ENCODE assay signal across 16 cellular contexts in the genomic region with DNA sequence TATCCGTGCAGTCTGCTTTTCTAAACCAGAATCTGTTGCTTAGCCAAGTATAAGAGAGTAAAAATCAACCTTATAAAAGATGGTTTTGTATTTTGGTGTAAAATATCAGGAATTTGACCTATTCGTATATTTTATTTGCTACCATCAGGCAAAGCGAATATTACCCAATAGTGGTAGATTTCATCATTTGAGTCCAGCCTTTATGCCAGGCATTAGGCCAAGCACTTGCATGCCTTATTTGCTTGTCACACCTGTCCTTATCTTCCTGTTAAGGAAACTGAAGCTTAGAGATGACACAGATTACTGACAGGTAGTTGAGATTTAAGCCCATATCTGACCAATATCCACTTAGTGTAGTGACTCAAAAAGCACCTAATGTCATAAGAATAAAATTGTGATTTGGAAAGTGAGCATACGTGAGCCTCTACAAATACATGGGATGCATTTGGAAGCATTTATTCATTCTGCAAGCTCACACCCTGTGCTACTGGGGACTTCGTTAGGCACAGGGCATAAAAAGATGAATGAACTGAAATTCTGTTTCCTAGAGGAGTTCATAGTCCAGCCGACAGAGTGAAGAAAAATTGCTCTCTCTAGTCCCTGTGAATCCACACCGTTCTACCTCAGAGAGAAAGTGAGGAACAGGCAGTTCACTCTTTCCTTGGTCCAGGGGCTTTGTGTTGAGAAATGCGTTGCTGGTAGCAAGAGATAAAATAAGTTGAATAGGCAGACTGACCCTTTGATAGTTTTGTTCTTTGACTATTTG. TPM values are rescaled to one million over a fixed set of nuclear protein-coding genes. Genes with fewer than 3 reads are reported as not detected.
DNase-seq lines count a peak whose midpoint lies in the region; ATAC-seq and TF ChIP-seq lines count a peak whose summit lies in the region.
"Had no signal": no experiment of that assay in that cellular context is flagged by ENCODE, and none has a peak within 500 bp of the region (broad histone marks: within the 10 kb centered on the region; RNA-seq: fewer than 3 reads in every experiment).

No MANE protein-coding gene starts in this region.

- H3K4me1 Mint-ChIP-seq in activated naive CD8-positive, alpha-beta T cell treated with anti-CD3 and anti-CD28 coated beads for 36 hours, result no peaks in the 10 kb centered on the region
- H3K4me1 Mint-ChIP-seq: CD8-positive, alpha-beta memory T cell had no signal

- H3K27ac ChIP-seq in RWPE2 (ENCODE audit: poor library complexity, severe bottlenecking), result no peak overlapping the region
- no peak overlapping the region for H3K27ac ChIP-seq in osteoblast (ENCODE audit: low read depth, low read length)

- no peak overlapping the region for H3K4me2 ChIP-seq in osteoblast (ENCODE audit: insufficient read depth, low read length)
- H3K4me2 ChIP-seq: SK-N-SH had no signal

- H3K4me3 Mint-ChIP-seq in activated naive CD8-positive, alpha-beta T cell treated with anti-CD3 and anti-CD28 coated beads for 36 hours, result no peak overlapping the region
- H3K4me3 Mint-ChIP-seq: CD8-positive, alpha-beta memory T cell had no signal

- H3K36me3 ChIP-seq in RWPE2 (ENCODE audit: low read depth), result no peaks in the 10 kb centered on the region
- no peaks in the 10 kb centered on the region for H3K36me3 ChIP-seq in osteoblast (ENCODE audit: insufficient read depth, low read length)
- H3K36me3 ChIP-seq: BE2C had no signal

- H4K20me1 ChIP-seq in osteoblast (ENCODE audit: insufficient read depth, low read length), result no peaks in the 10 kb centered on the region

- peaks cover 12% of the 10 kb centered on the region for H3K27me3 Mint-ChIP-seq in activated naive CD8-positive, alpha-beta T cell treated with anti-CD3 and anti-CD28 coated beads for 36 hours

- H3K36me3 Mint-ChIP-seq in activated naive CD8-positive, alpha-beta T cell treated with anti-CD3 and anti-CD28 coated beads for 36 hours, result no peaks in the 10 kb centered on the region

- H3K4me1 ChIP-seq in RWPE2 (ENCODE audit: insufficient read depth, poor library complexity, severe bottlenecking), result peaks cover 6% of the 10 kb centered on the region
- H3K4me1 ChIP-seq in osteoblast (ENCODE audit: insufficient read depth, low read length), result no peaks in the 10 kb centered on the region
- H3K4me1 ChIP-seq: BE2C had no signal

- no peak overlapping the region for H2AFZ ChIP-seq in osteoblast (ENCODE audit: low read length)

- no peaks in the 10 kb centered on the region for H3K79me2 ChIP-seq in osteoblast (ENCODE audit: insufficient read depth, low read length)

- no peaks in the 10 kb centered on the region for H3K9me3 Mint-ChIP-seq in activated naive CD8-positive, alpha-beta T cell treated with anti-CD3 and anti-CD28 coated beads for 36 hours
- H3K9me3 Mint-ChIP-seq: CD8-positive, alpha-beta memory T cell had no signal

- H3K4me3 ChIP-seq in RWPE2 (ENCODE audit: severe bottlenecking), result no peak overlapping the region
- H3K4me3 ChIP-seq in osteoblast (ENCODE audit: insufficient read depth, low read length), result no peak overlapping the region

- peak; percentile 16 for DNase-seq in NCI-H226
- no peak for DNase-seq in RWPE2 (ENCODE audit: low spot score)
- peak; percentile 34 for DNase-seq in iris pigment epithelial cell (ENCODE audit: low read depth)
- DNase-seq in osteoblast (ENCODE audit: insufficient read length, low spot score, missing footprints), result peak; percentile 35
- DNase-seq in NOMO-1 (lab: John Stamatoyannopoulos, UW; ENCODE audit: unreplicated experiment in 2 of 2), result no peak
- DNase-seq in hypothalamus (lab: John Stamatoyannopoulos, UW), result no peak
- no peak for DNase-seq in activated naive CD8-positive, alpha-beta T cell treated with anti-CD3 and anti-CD28 coated beads for 36 hours
- DNase-seq: BE2C; CD8-positive, alpha-beta memory T cell; Karpas-422; NCI-H1417; NCI-H1930; NCI-H524 treated with DMSO at 0.1 percent for 48 hours; NK-92 treated with Interleukin-12 subunit alpha and Interleukin-12 subunit beta, amount 100 ng/mL, for 24 hours; Right ventricle myocardium superior; SK-N-SH had no signal

- H3K9me3 ChIP-seq in RWPE2 (ENCODE audit: severe bottlenecking), result peaks cover under 1% of the 10 kb centered on the region
- H3K9me3 ChIP-seq in osteoblast (ENCODE audit: low read depth, low read length), result no peaks in the 10 kb centered on the region
- H3K9me3 ChIP-seq: BE2C, SK-N-SH had no signal

- peaks cover 6% of the 10 kb centered on the region for H3K27me3 ChIP-seq in RWPE2 (ENCODE audit: insufficient read depth, poor library complexity, severe bottlenecking)
- peaks cover 10% of the 10 kb centered on the region for H3K27me3 ChIP-seq in osteoblast (ENCODE audit: insufficient read depth, low read length)

- no peak overlapping the region for H3K27ac Mint-ChIP-seq in activated naive CD8-positive, alpha-beta T cell treated with anti-CD3 and anti-CD28 coated beads for 36 hours
- H3K27ac Mint-ChIP-seq: CD8-positive, alpha-beta memory T cell had no signal

- TF ChIP-seq CTCF in RWPE2 (IDR thresholded peaks at IDR 0.05; ENCODE audit: poor library complexity, severe bottlenecking) (no peak), osteoblast (IDR thresholded peaks at IDR 0.05; ENCODE audit: extremely low read depth, low read depth, low read length) (no peak)

- peak; percentile 64; the same call in 2 of the 3 replicates for ATAC-seq in RWPE2 (ENCODE audit: low read depth)

RNA-seq across cellular contexts. Expression of gene RNF212, which starts 2.3 kb away (rescaled TPM):
- 7.1 and 7.6 TPM in 2 replicates for total RNA-seq in osteoblast
- total RNA-seq in activated naive CD8-positive, alpha-beta T cell treated with anti-CD3 and anti-CD28 coated beads for 36 hours, result 1 to 10 TPM; 3.3 to 3.8 TPM

RNA-seq across cellular contexts. Expression of gene SPON2, which starts 56.7 kb away (rescaled TPM):
- total RNA-seq in osteoblast, result 29.8 and 38.7 TPM in 2 replicates
- 1 to 10 TPM; 6.5 to 6.8 TPM for total RNA-seq in activated naive CD8-positive, alpha-beta T cell treated with anti-CD3 and anti-CD28 coated beads for 36 hours

Comparison
In these comparisons a context has a peak if more than half of its experiments do, and no peak if none do; other contexts are left out.
1. DNase-seq: peak in NCI-H226 (single experiment), iris pigment epithelial cell (single experiment) and osteoblast (single experiment); none in RWPE2 (single experiment), NOMO-1 (0 of 2), hypothalamus (0 of 51) and activated naive CD8-positive, alpha-beta T cell treated with anti-CD3 and anti-CD28 coated beads for 36 hours (single experiment).